In genomic region chr12:78878866-78879265, GRCh38 we compare ENCODE assay signal across 21 cellular contexts. TPM values are rescaled to one million over a fixed set of nuclear protein-coding genes. Genes with fewer than 3 reads are reported as not detected.
"Had no signal": no experiment of that assay in that cellular context is flagged by ENCODE, and none has a peak within 500 bp of the region (broad histone marks: within the 10 kb centered on the region; RNA-seq: fewer than 3 reads in every experiment).

No MANE protein-coding gene starts in this region.

- H3K36me3 Mint-ChIP-seq: activated CD4-positive, alpha-beta memory T cell treated with anti-CD3 and anti-CD28 coated beads for 36 hours; activated naive CD8-positive, alpha-beta T cell had no signal

- H3K27ac Mint-ChIP-seq: activated B cell treated with CpG ODN at 0.5 μM for 24 hours; activated CD4-positive, alpha-beta memory T cell treated with anti-CD3 and anti-CD28 coated beads for 36 hours; activated CD4-positive, alpha-beta T cell treated with anti-CD3 and anti-CD28 coated beads, Interleukin-2, amount 10 ng/mL, durations not matched to agents 7 days and 5 days; activated naive CD8-positive, alpha-beta T cell; brain; T-helper 1 cell treated with Interleukin-12 subunit alpha and Interleukin-12 subunit beta and Interleukin-4 antibody, amounts not matched to agents 30 μg/mL and 1 μg/mL, for 36 hours had no signal

- H3K4me1 Mint-ChIP-seq: activated B cell treated with CpG ODN at 0.5 μM for 24 hours; activated CD4-positive, alpha-beta T cell treated with anti-CD3 and anti-CD28 coated beads, Interleukin-2, amount 10 ng/mL, durations not matched to agents 7 days and 5 days; brain; central memory CD8-positive, alpha-beta T cell had no signal

- DNase-seq: activated B cell treated with CpG ODN at 0.5 μM for 24 hours; activated CD4-positive, alpha-beta memory T cell treated with anti-CD3 and anti-CD28 coated beads for 36 hours; activated CD4-positive, alpha-beta T cell treated with anti-CD3 and anti-CD28 coated beads, Interleukin-2, amount 10 ng/mL, durations not matched to agents 7 days and 5 days; activated CD8-positive, alpha-beta memory T cell treated with anti-CD3 and anti-CD28 coated beads for 24 hours; activated effector memory CD4-positive, alpha-beta T cell treated with anti-CD3 and anti-CD28 coated beads, Interleukin-2, amount 50 U/mL, for 16 hours; activated naive CD4-positive, alpha-beta T cell treated with Interleukin-2 at 50 U/mL for 16 hours; activated T-cell treated with anti-CD3 and anti-CD28 coated beads, Interleukin-2, amount 50 U/mL, for 4 hours; amygdala; Karpas-422; NCI-H1930; NCI-H2171 treated with DMSO at 0.1 percent for 48 hours; NCI-H226; NCI-H526 treated with DMSO at 0.1 percent for 48 hours; SHP77 had no signal

- FAIRE-seq: astrocyte, RCC 7860 had no signal

- H3K9me3 Mint-ChIP-seq: activated B cell treated with CpG ODN at 0.5 μM for 24 hours; brain; T-helper 1 cell treated with Interleukin-12 subunit alpha and Interleukin-12 subunit beta and Interleukin-4 antibody, amounts not matched to agents 30 μg/mL and 1 μg/mL, for 36 hours had no signal

- ATAC-seq: activated T-cell treated with anti-CD3 and anti-CD28 coated beads, Interleukin-2, amount 50 U/mL, for 4 hours had no signal

- H3K4me3 Mint-ChIP-seq: activated B cell treated with CpG ODN at 0.5 μM for 24 hours; activated CD4-positive, alpha-beta memory T cell treated with anti-CD3 and anti-CD28 coated beads for 36 hours; activated CD4-positive, alpha-beta T cell treated with anti-CD3 and anti-CD28 coated beads, Interleukin-2, amount 10 ng/mL, durations not matched to agents 7 days and 5 days; activated naive CD8-positive, alpha-beta T cell; activated T-cell treated with anti-CD3 and anti-CD28 coated beads, Interleukin-2, amount 50 U/mL, for 4 hours; brain; central memory CD8-positive, alpha-beta T cell; T-helper 1 cell treated with Interleukin-12 subunit alpha and Interleukin-12 subunit beta and Interleukin-4 antibody, amounts not matched to agents 30 μg/mL and 1 μg/mL, for 36 hours had no signal

- H3K27me3 Mint-ChIP-seq: activated B cell treated with CpG ODN at 0.5 μM for 24 hours; activated CD4-positive, alpha-beta memory T cell treated with anti-CD3 and anti-CD28 coated beads for 36 hours; activated CD4-positive, alpha-beta T cell treated with anti-CD3 and anti-CD28 coated beads, Interleukin-2, amount 10 ng/mL, durations not matched to agents 7 days and 5 days; activated naive CD8-positive, alpha-beta T cell; brain; central memory CD8-positive, alpha-beta T cell had no signal

RNA-seq across cellular contexts. Expression of gene SYT1, which starts 14.3 kb away (rescaled TPM):
- total RNA-seq: activated CD4-positive, alpha-beta memory T cell treated with anti-CD3 and anti-CD28 coated beads for 36 hours; activated CD4-positive, alpha-beta T cell treated with anti-CD3 and anti-CD28 coated beads, Interleukin-2, amount 10 ng/mL, durations not matched to agents 7 days and 5 days; SK-MEL-5 had no signal
